In genomic region chr2:69018629-69019227, GRCh38 we compare ENCODE assay signal across 1 cellular context.
TF ChIP-seq lines count a peak whose summit lies in the region.

No MANE protein-coding gene starts in this region.

TF ChIP-seq in HEK293, 187 proteins besides CTCF, POLR2A, EP300 and RAD21 (continued from another document):
- TF ChIP-seq PRDM2 (tag by site-specific recombination; IDR thresholded peaks at IDR 0.05; ENCODE audit: borderline replicate concordance) = no peak
